13 cellular contexts compared by ENCODE assay signal in the genomic region with DNA sequence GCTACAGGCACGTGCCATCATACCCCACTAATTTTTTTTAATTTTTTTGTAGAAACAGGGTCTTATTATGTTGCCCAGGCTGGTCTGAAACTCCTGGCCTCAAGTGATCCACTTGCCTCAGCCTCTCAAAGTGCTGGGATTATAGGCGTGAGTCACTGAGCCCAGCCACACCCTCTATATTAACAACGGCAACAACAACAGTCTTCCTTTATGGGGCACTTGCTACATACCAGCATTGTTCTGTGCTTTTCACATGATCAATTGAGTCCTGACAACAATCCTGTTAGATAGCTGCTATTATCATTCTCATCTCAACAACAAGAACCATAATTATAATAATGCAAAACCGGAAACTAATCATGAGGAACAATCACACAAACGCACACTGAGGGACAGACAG. TPM values are rescaled to one million over a fixed set of nuclear protein-coding genes. Genes with fewer than 3 reads are reported as not detected.
A peak's percentile ranks its signal among the peaks of the same experiment; 100 is the strongest.
DNase-seq lines count a peak whose midpoint lies in the region; ATAC-seq and TF ChIP-seq lines count a peak whose summit lies in the region.
"Had no signal": no experiment of that assay in that cellular context is flagged by ENCODE, and none has a peak within 500 bp of the region (broad histone marks: within the 10 kb centered on the region; RNA-seq: fewer than 3 reads in every experiment).

No MANE protein-coding gene starts in this region.

- no peaks in the 10 kb centered on the region for H3K4me1 ChIP-seq in vagina
- H3K4me1 ChIP-seq in CD8-positive, alpha-beta memory T cell (ENCODE audit: insufficient read depth, low read length) = peaks cover 5% of the 10 kb centered on the region

- H3K27me3 Mint-ChIP-seq in CD8-positive, alpha-beta memory T cell = peaks cover 0 to under 1% of the 10 kb centered on the region in 2 donors
- H3K27me3 Mint-ChIP-seq in T-cell = no peaks in the 10 kb centered on the region
- H3K27me3 Mint-ChIP-seq: activated naive CD8-positive, alpha-beta T cell treated with anti-CD3 and anti-CD28 coated beads, Interleukin-2, amount 50 U/mL, for 24 hours; progenitor cell of endocrine pancreas had no signal

- no peak for ATAC-seq in T-cell (replicated peaks in 1 of 4)
- ATAC-seq: activated naive CD8-positive, alpha-beta T cell treated with anti-CD3 and anti-CD28 coated beads, Interleukin-2, amount 50 U/mL, for 24 hours had no signal

- CTCF ChIA-PET in CD8-positive, alpha-beta memory T cell (lab: Charles Lee) = interaction anchor here (0.7 to 1.5 kb wide), 5 partner anchors 14 to 195 kb away, joined by 3 to 6 read pairs (median 3); no protein-coding TSS in a partner anchor
- CTCF ChIA-PET in T-cell (lab: Charles Lee) = interaction anchor here (0.7 to 1.5 kb wide), 4 partner anchors 14 to 240 kb away, joined by 3 to 4 read pairs (median 3); no protein-coding TSS in a partner anchor

- no peak overlapping the region for H3K27ac Mint-ChIP-seq in CD8-positive, alpha-beta memory T cell
- H3K27ac Mint-ChIP-seq in T-cell = no peak overlapping the region
- H3K27ac Mint-ChIP-seq: activated naive CD8-positive, alpha-beta T cell treated with anti-CD3 and anti-CD28 coated beads, Interleukin-2, amount 50 U/mL, for 24 hours; progenitor cell of endocrine pancreas had no signal

- no peak for TF ChIP-seq CTCF in vagina (IDR thresholded peaks at IDR 0.05)

- no peak overlapping the region for H3K4me3 Mint-ChIP-seq in CD8-positive, alpha-beta memory T cell
- H3K4me3 Mint-ChIP-seq in T-cell = no peak overlapping the region
- H3K4me3 Mint-ChIP-seq: activated naive CD8-positive, alpha-beta T cell treated with anti-CD3 and anti-CD28 coated beads, Interleukin-2, amount 50 U/mL, for 24 hours; IgD-negative memory B cell had no signal

- peaks cover 7 to 9% (median 7%) of the 10 kb centered on the region in 3 donors for H3K4me1 Mint-ChIP-seq in CD8-positive, alpha-beta memory T cell
- peaks cover 2 to 7% (median 4%) of the 10 kb centered on the region in 3 donors for H3K4me1 Mint-ChIP-seq in T-cell

- DNase-seq in NCI-H1436 (lab: John Stamatoyannopoulos, UW) (peak; percentile 17), NCI-H1436 treated with DMSO at 0.1 percent for 48 hours (lab: John Stamatoyannopoulos, UW) (no peak), T1000 (lab: John Stamatoyannopoulos, UW) (peak; percentile 25), iPS-NIHi11 (ENCODE audit: low spot score) (peak; percentile 1), vagina (ENCODE audit: extremely low spot score in 2 of 2) (no peak), G401 (ENCODE audit: low spot score) (no peak), T-cell (no peak)
- no peak for DNase-seq in CD8-positive, alpha-beta memory T cell
- DNase-seq: activated naive CD8-positive, alpha-beta T cell treated with anti-CD3 and anti-CD28 coated beads, Interleukin-2, amount 50 U/mL, for 24 hours; DMS79 treated with DMSO at 0.1 percent for 48 hours had no signal

- POLR2A ChIA-PET in CD8-positive, alpha-beta memory T cell (lab: Charles Lee) = no interaction called here
- POLR2A ChIA-PET in T-cell (lab: Charles Lee) = interaction anchor here (0.5 to 0.6 kb wide), 2 partner anchors 8 to 268 kb away, joined by 7 to 10 read pairs; no protein-coding TSS in a partner anchor

- peak overlapping the region; percentile 33 for H3K27ac ChIP-seq in vagina
- H3K27ac ChIP-seq in CD8-positive, alpha-beta memory T cell (ENCODE audit: low read depth, low read length) = no peak overlapping the region

- no peak overlapping the region for H3K4me3 ChIP-seq in vagina
- H3K4me3 ChIP-seq in CD8-positive, alpha-beta memory T cell (ENCODE audit: low read length) = no peak overlapping the region

- H3K27me3 ChIP-seq in vagina = no peaks in the 10 kb centered on the region
- no peaks in the 10 kb centered on the region for H3K27me3 ChIP-seq in CD8-positive, alpha-beta memory T cell (ENCODE audit: insufficient read depth, low read length, poor library complexity, severe bottlenecking)

- no peaks in the 10 kb centered on the region for H3K9me3 Mint-ChIP-seq in CD8-positive, alpha-beta memory T cell
- no peaks in the 10 kb centered on the region for H3K9me3 Mint-ChIP-seq in T-cell
- H3K9me3 Mint-ChIP-seq: activated naive CD8-positive, alpha-beta T cell treated with anti-CD3 and anti-CD28 coated beads, Interleukin-2, amount 50 U/mL, for 24 hours; IgD-negative memory B cell had no signal

- intact Hi-C loops in vagina (cut with DNase I) = no loop called here

- peaks cover 0 to 55% (median 4%) of the 10 kb centered on the region in 3 donors for H3K36me3 Mint-ChIP-seq in CD8-positive, alpha-beta memory T cell
- peaks cover 21% of the 10 kb centered on the region for H3K36me3 Mint-ChIP-seq in T-cell

- H3K36me3 ChIP-seq in vagina = peaks cover 0 to 23% of the 10 kb centered on the region in 2 donors
- H3K36me3 ChIP-seq in CD8-positive, alpha-beta memory T cell (ENCODE audit: insufficient read depth, low read length) = peaks cover 7% of the 10 kb centered on the region

- H3K9me3 ChIP-seq in vagina = no peaks in the 10 kb centered on the region
- H3K9me3 ChIP-seq in CD8-positive, alpha-beta memory T cell (ENCODE audit: low read length) = no peaks in the 10 kb centered on the region

- in situ Hi-C loops in G401 (cut with HindIII; ENCODE audit: low sequenced_read_pairs) = loop anchor here (25.0 kb wide), 1 partner anchor 116 kb away; no protein-coding TSS in a partner anchor

- TF ChIP-seq POLR2A in vagina (IDR thresholded peaks at IDR 0.05) = no peak

RNA-seq across cellular contexts. Expression of a gene that starts 12.6 kb away (rescaled TPM):
- total RNA-seq in vagina = not detected
- not detected in 2 replicates for total RNA-seq in G401 (2014; rRNA removed; shearing (Covaris generic))
- not detected for total RNA-seq in CD8-positive, alpha-beta memory T cell
- polyA plus RNA-seq in CD8-positive, alpha-beta memory T cell = not detected
- total RNA-seq in T-cell = under 1 TPM in 1 of 5 donors, not detected in 4; 0.90 TPM
- total RNA-seq: mesenteric fat pad, progenitor cell of endocrine pancreas had no signal
- polyA plus RNA-seq: IgD-negative memory B cell had no signal

RNA-seq across cellular contexts. Expression of a gene that starts 19.0 kb away (rescaled TPM):
- 8.3 TPM for total RNA-seq in vagina
- total RNA-seq in G401 (2014; rRNA removed; shearing (Covaris generic)) = 6.4 and 7.6 TPM in 2 replicates
- 10 to 100 TPM; 10.6 to 12.3 TPM for total RNA-seq in CD8-positive, alpha-beta memory T cell
- polyA plus RNA-seq in CD8-positive, alpha-beta memory T cell = 2.7 TPM
- total RNA-seq in T-cell = 10 to 100 TPM; 10.8 to 23.2 (median 21.4) TPM

RNA-seq across cellular contexts. Expression of a gene that starts 21.6 kb away (rescaled TPM):
- total RNA-seq in vagina = 2,758 TPM
- total RNA-seq in G401 (2014; rRNA removed; shearing (Covaris generic)) = 3,500 and 4,218 TPM in 2 replicates
- 1,000 to 10,000 TPM; 3,043 to 3,093 TPM for total RNA-seq in CD8-positive, alpha-beta memory T cell
- polyA plus RNA-seq in CD8-positive, alpha-beta memory T cell = 2,939 TPM
- total RNA-seq in T-cell = 1,000 to 10,000 TPM; 2,988 to 3,293 (median 3,174) TPM

RNA-seq across cellular contexts. Expression of a gene that starts 27.1 kb away (rescaled TPM):
- total RNA-seq in vagina = 6.6 TPM
- 1.5 and 4.7 TPM in 2 replicates for total RNA-seq in G401 (2014; rRNA removed; shearing (Covaris generic))
- total RNA-seq in CD8-positive, alpha-beta memory T cell = 1 to 10 TPM; 2.5 to 2.9 TPM
- polyA plus RNA-seq in CD8-positive, alpha-beta memory T cell = 10.3 TPM
- 10 to 100 TPM in 3 of 5 donors, 1 to 10 TPM in 2; 6.3 to 74.9 (median 13.9) TPM for total RNA-seq in T-cell
- polyA plus RNA-seq: IgD-negative memory B cell had no signal

RNA-seq across cellular contexts. Expression of a gene that starts 47.2 kb away (rescaled TPM):
- total RNA-seq in vagina (0.98 TPM), T-cell (under 1 TPM in 3 of 5 donors, not detected in 2; 0.12 to 0.15 (median 0.13) TPM)
- total RNA-seq in G401 (2014; rRNA removed; shearing (Covaris generic)) = 0.03 TPM in 1 of 2 replicates, not detected in the other
- not detected for total RNA-seq in CD8-positive, alpha-beta memory T cell
- polyA plus RNA-seq in CD8-positive, alpha-beta memory T cell = not detected
- total RNA-seq: progenitor cell of endocrine pancreas had no signal
- polyA plus RNA-seq: IgD-negative memory B cell had no signal

Comparison
In these comparisons a context has a peak if more than half of its experiments do, and no peak if none do; other contexts are left out.
1. DNase-seq: peak in NCI-H1436 (single experiment), T1000 (single experiment) and iPS-NIHi11 (single experiment); none in NCI-H1436 treated with DMSO at 0.1 percent for 48 hours (single experiment), vagina (0 of 2), G401 (single experiment), CD8-positive, alpha-beta memory T cell (0 of 5) and T-cell (0 of 34).